Comparison of ENCODE assay signal across 35 cellular contexts in the genomic region with DNA sequence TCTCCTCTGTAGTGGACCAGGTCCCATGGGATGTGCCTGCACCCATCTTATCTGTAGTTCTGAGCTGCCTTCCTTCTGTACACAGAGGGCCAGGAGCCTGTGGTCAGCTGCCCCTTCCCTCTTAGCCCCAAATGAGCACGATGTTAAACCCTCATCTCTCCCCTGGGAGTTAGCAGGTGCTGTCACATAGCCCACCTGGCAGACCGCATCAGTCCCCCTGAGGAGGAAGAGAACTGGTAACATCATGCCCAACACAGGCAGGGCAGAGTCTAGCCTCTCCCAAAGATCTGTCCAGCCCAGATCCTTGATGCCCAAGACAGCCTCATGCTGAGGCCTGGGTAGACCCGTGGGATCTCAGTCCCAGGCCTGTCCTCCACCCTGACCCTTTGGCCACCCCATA. TPM values are rescaled to one million over a fixed set of nuclear protein-coding genes. Genes with fewer than 3 reads are reported as not detected.
"Had no signal": no experiment of that assay in that cellular context is flagged by ENCODE, and none has a peak within 500 bp of the region (broad histone marks: within the 10 kb centered on the region; RNA-seq: fewer than 3 reads in every experiment).

No MANE protein-coding gene starts in this region.

- H3K4me1 Mint-ChIP-seq: activated CD4-positive, alpha-beta memory T cell treated with anti-CD3 and anti-CD28 coated beads, Interleukin-2, amount 10 ng/mL, durations not matched to agents 7 days and 5 days; activated CD4-positive, alpha-beta T cell treated with anti-CD3 and anti-CD28 coated beads, Interleukin-2, amount 10 ng/mL, durations not matched to agents 7 days and 5 days; activated naive CD4-positive, alpha-beta T cell treated with anti-CD3 and anti-CD28 coated beads, Interleukin-2, amount 50 U/mL, for 24 hours; activated naive CD8-positive, alpha-beta T cell treated with anti-CD3 and anti-CD28 coated beads, Interleukin-2, amount 50 U/mL, for 24 hours; activated T-helper 17 cell treated with anti-CD3 and anti-CD28 coated beads, Interleukin-2, amount 50 U/mL, for 72 hours; central memory CD8-positive, alpha-beta T cell had no signal

- DNase-seq: activated CD4-positive, alpha-beta memory T cell treated with anti-CD3 and anti-CD28 coated beads, Interleukin-2, amount 10 ng/mL, durations not matched to agents 7 days and 5 days; activated CD4-positive, alpha-beta T cell treated with anti-CD3 and anti-CD28 coated beads, Interleukin-2, amount 10 ng/mL, durations not matched to agents 7 days and 5 days; activated CD4-positive, CD25-positive, alpha-beta regulatory T cell treated with anti-CD3 and anti-CD28 coated beads, Interleukin-2, amount 50 U/mL, for 72 hours; activated CD8-positive, alpha-beta memory T cell treated with anti-CD3 and anti-CD28 coated beads, Interleukin-2, amount 50 U/mL, for 48 hours; activated gamma-delta T cell treated with Interleukin-2 at 50 U/mL for 16 hours; activated naive CD8-positive, alpha-beta T cell treated with anti-CD3 and anti-CD28 coated beads, Interleukin-2, amount 50 U/mL, for 24 hours; activated T-cell treated with anti-CD3 and anti-CD28 coated beads, Interleukin-2, amount 50 U/mL, for 24 hours; amygdala; dermis blood vessel endothelial cell; effector CD4-positive, alpha-beta T cell; esophagus squamous epithelium; foreskin melanocyte; glutamatergic neuron; hippocampal formation; naive thymus-derived CD8-positive, alpha-beta T cell; nucleus accumbens; stimulated activated CD4-positive, alpha-beta T cell treated with anti-CD3 and anti-CD28 coated beads, Interleukin-12 subunit alpha, Interleukin-12 subunit beta, amount 100 ng/mL, for 4 hours; stimulated activated CD4-positive, alpha-beta T cell treated with anti-CD3 and anti-CD28 coated beads, Interleukin-4, amount 100 ng/mL, for 1 hour; substantia nigra; T-helper 2 cell had no signal

- H3K36me3 ChIP-seq: esophagus squamous epithelium had no signal

- H3K36me3 Mint-ChIP-seq: activated naive CD4-positive, alpha-beta T cell treated with anti-CD3 and anti-CD28 coated beads, Interleukin-2, amount 50 U/mL, for 24 hours; memory B cell; naive thymus-derived CD8-positive, alpha-beta T cell had no signal

- H2AFZ ChIP-seq: parathyroid adenoma had no signal

- H3K27ac ChIP-seq: epithelial cell of prostate, parathyroid adenoma had no signal

- H3K4me3 Mint-ChIP-seq: activated CD4-positive, alpha-beta memory T cell treated with anti-CD3 and anti-CD28 coated beads, Interleukin-2, amount 10 ng/mL, durations not matched to agents 7 days and 5 days; activated CD4-positive, alpha-beta T cell treated with anti-CD3 and anti-CD28 coated beads, Interleukin-2, amount 10 ng/mL, durations not matched to agents 7 days and 5 days; activated naive CD4-positive, alpha-beta T cell treated with anti-CD3 and anti-CD28 coated beads, Interleukin-2, amount 50 U/mL, for 24 hours; activated naive CD8-positive, alpha-beta T cell treated with anti-CD3 and anti-CD28 coated beads, Interleukin-2, amount 50 U/mL, for 24 hours; activated T-cell treated with anti-CD3 and anti-CD28 coated beads, Interleukin-2, amount 50 U/mL, for 24 hours; activated T-helper 17 cell treated with anti-CD3 and anti-CD28 coated beads, Interleukin-2, amount 50 U/mL, for 72 hours; central memory CD8-positive, alpha-beta T cell; memory B cell; naive thymus-derived CD8-positive, alpha-beta T cell; neural crest cell; stimulated activated naive CD8-positive, alpha-beta T cell treated with anti-CD3 and anti-CD28 coated beads, Interleukin-15, Interleukin-2, amounts not matched to agents 100 ng/mL and 50 ng/mL, for 24 hours had no signal

- H3K9me3 Mint-ChIP-seq: activated CD4-positive, alpha-beta memory T cell treated with anti-CD3 and anti-CD28 coated beads, Interleukin-2, amount 10 ng/mL, durations not matched to agents 7 days and 5 days; activated CD4-positive, alpha-beta T cell treated with anti-CD3 and anti-CD28 coated beads, Interleukin-2, amount 10 ng/mL, durations not matched to agents 7 days and 5 days; activated naive CD4-positive, alpha-beta T cell treated with anti-CD3 and anti-CD28 coated beads, Interleukin-2, amount 50 U/mL, for 24 hours; activated naive CD8-positive, alpha-beta T cell treated with anti-CD3 and anti-CD28 coated beads, Interleukin-2, amount 50 U/mL, for 24 hours; activated T-cell treated with anti-CD3 and anti-CD28 coated beads, Interleukin-2, amount 50 U/mL, for 24 hours; activated T-helper 17 cell treated with anti-CD3 and anti-CD28 coated beads, Interleukin-2, amount 50 U/mL, for 72 hours; central memory CD8-positive, alpha-beta T cell; memory B cell; naive thymus-derived CD8-positive, alpha-beta T cell; neural crest cell; stimulated activated naive CD8-positive, alpha-beta T cell treated with anti-CD3 and anti-CD28 coated beads, Interleukin-15, Interleukin-2, amounts not matched to agents 100 ng/mL and 50 ng/mL, for 24 hours had no signal

- H3K27me3 ChIP-seq: esophagus squamous epithelium had no signal

- H3K27ac Mint-ChIP-seq: activated CD4-positive, alpha-beta memory T cell treated with anti-CD3 and anti-CD28 coated beads, Interleukin-2, amount 10 ng/mL, durations not matched to agents 7 days and 5 days; activated CD4-positive, alpha-beta T cell treated with anti-CD3 and anti-CD28 coated beads, Interleukin-2, amount 10 ng/mL, durations not matched to agents 7 days and 5 days; activated naive CD4-positive, alpha-beta T cell treated with anti-CD3 and anti-CD28 coated beads, Interleukin-2, amount 50 U/mL, for 24 hours; activated naive CD8-positive, alpha-beta T cell treated with anti-CD3 and anti-CD28 coated beads, Interleukin-2, amount 50 U/mL, for 24 hours; activated T-cell treated with anti-CD3 and anti-CD28 coated beads, Interleukin-2, amount 50 U/mL, for 24 hours; activated T-helper 17 cell treated with anti-CD3 and anti-CD28 coated beads, Interleukin-2, amount 50 U/mL, for 72 hours; memory B cell; naive thymus-derived CD8-positive, alpha-beta T cell; stimulated activated naive CD8-positive, alpha-beta T cell treated with anti-CD3 and anti-CD28 coated beads, Interleukin-15, Interleukin-2, amounts not matched to agents 100 ng/mL and 50 ng/mL, for 24 hours had no signal

- H3K79me2 ChIP-seq: parathyroid adenoma had no signal

- ATAC-seq: activated naive CD8-positive, alpha-beta T cell treated with anti-CD3 and anti-CD28 coated beads, Interleukin-2, amount 50 U/mL, for 24 hours; activated T-helper 17 cell treated with anti-CD3 and anti-CD28 coated beads, Interleukin-2, amount 50 U/mL, for 72 hours; left colon; naive thymus-derived CD8-positive, alpha-beta T cell had no signal

- H3K4me1 ChIP-seq: parathyroid adenoma had no signal

- H3K9me3 ChIP-seq: esophagus squamous epithelium had no signal

- H3K27me3 Mint-ChIP-seq: activated CD4-positive, alpha-beta T cell treated with anti-CD3 and anti-CD28 coated beads, Interleukin-2, amount 10 ng/mL, durations not matched to agents 7 days and 5 days; activated naive CD4-positive, alpha-beta T cell treated with anti-CD3 and anti-CD28 coated beads, Interleukin-2, amount 50 U/mL, for 24 hours; activated T-cell treated with anti-CD3 and anti-CD28 coated beads, Interleukin-2, amount 50 U/mL, for 24 hours; stimulated activated naive CD8-positive, alpha-beta T cell treated with anti-CD3 and anti-CD28 coated beads, Interleukin-15, Interleukin-2, amounts not matched to agents 100 ng/mL and 50 ng/mL, for 24 hours had no signal

RNA-seq across cellular contexts. Expression of a gene that starts 4.7 kb away (rescaled TPM):
- total RNA-seq: activated CD4-positive, alpha-beta T cell treated with anti-CD3 and anti-CD28 coated beads, Interleukin-2, amount 10 ng/mL, durations not matched to agents 7 days and 5 days; naive thymus-derived CD8-positive, alpha-beta T cell had no signal
- polyA plus RNA-seq: keratinocyte; naive thymus-derived CD8-positive, alpha-beta T cell had no signal

RNA-seq across cellular contexts. Expression of a gene that starts 20.1 kb away (rescaled TPM):
- total RNA-seq: activated CD4-positive, alpha-beta memory T cell treated with anti-CD3 and anti-CD28 coated beads, Interleukin-2, amount 10 ng/mL, durations not matched to agents 7 days and 5 days; activated CD4-positive, alpha-beta T cell treated with anti-CD3 and anti-CD28 coated beads, Interleukin-2, amount 10 ng/mL, durations not matched to agents 7 days and 5 days; activated T-helper 17 cell treated with anti-CD3 and anti-CD28 coated beads, Interleukin-2, amount 50 U/mL, for 72 hours; dermis blood vessel endothelial cell; naive thymus-derived CD8-positive, alpha-beta T cell; neural crest cell; pulmonary artery endothelial cell; right cardiac atrium; skeletal muscle tissue had no signal

RNA-seq across cellular contexts. Expression of a gene that starts 32.2 kb away (rescaled TPM):
- total RNA-seq: activated CD4-positive, alpha-beta memory T cell treated with anti-CD3 and anti-CD28 coated beads, Interleukin-2, amount 10 ng/mL, durations not matched to agents 7 days and 5 days; activated CD4-positive, alpha-beta T cell treated with anti-CD3 and anti-CD28 coated beads, Interleukin-2, amount 10 ng/mL, durations not matched to agents 7 days and 5 days; activated T-helper 17 cell treated with anti-CD3 and anti-CD28 coated beads, Interleukin-2, amount 50 U/mL, for 72 hours; bronchial epithelial cell; dermis blood vessel endothelial cell; esophagus squamous epithelium; naive thymus-derived CD8-positive, alpha-beta T cell; neural crest cell; pulmonary artery endothelial cell; skeletal muscle tissue; urinary bladder had no signal
- polyA plus RNA-seq: keratinocyte; naive thymus-derived CD8-positive, alpha-beta T cell had no signal

RNA-seq across cellular contexts. Expression of a gene that starts 35.7 kb away (rescaled TPM):
- total RNA-seq: activated CD4-positive, alpha-beta memory T cell treated with anti-CD3 and anti-CD28 coated beads, Interleukin-2, amount 10 ng/mL, durations not matched to agents 7 days and 5 days; activated CD4-positive, alpha-beta T cell treated with anti-CD3 and anti-CD28 coated beads, Interleukin-2, amount 10 ng/mL, durations not matched to agents 7 days and 5 days; activated T-helper 17 cell treated with anti-CD3 and anti-CD28 coated beads, Interleukin-2, amount 50 U/mL, for 72 hours; dermis blood vessel endothelial cell; naive thymus-derived CD8-positive, alpha-beta T cell; pulmonary artery endothelial cell had no signal
